Comparison of ENCODE assay signal across 8 cellular contexts in genomic region chr16:87317766-87318121, GRCh38. TPM values are rescaled to one million over a fixed set of nuclear protein-coding genes. Genes with fewer than 3 reads are reported as not detected.
DNase-seq lines count a peak whose midpoint lies in the region; TF ChIP-seq lines count a peak whose summit lies in the region.

No MANE protein-coding gene starts in this region.

- H3K4me3 ChIP-seq in astrocyte of the spinal cord (ENCODE audit: low read depth, low read length) (peak overlapping the region; percentile 99), iPS-20b (ENCODE audit: low read length) (peak overlapping the region; percentile 94), spleen (peak overlapping the region; percentile 67 to 91 (median 83))

- in situ Hi-C loops in astrocyte of the spinal cord (cut with HindIII; ENCODE audit: low sequenced_read_pairs) = no loop called here

- peak overlapping the region; percentile 98 for H3K9ac ChIP-seq in iPS-20b (ENCODE audit: low read depth, low read length)

- H3K27me3 ChIP-seq in iPS-20b (ENCODE audit: insufficient read depth, low read length) = no peaks in the 10 kb centered on the region
- no peaks in the 10 kb centered on the region for H3K27me3 ChIP-seq in spleen (replicated peaks in 1 of 7)

- no peaks in the 10 kb centered on the region for H3K9me3 Mint-ChIP-seq in HFFc6

- peaks cover 14% of the 10 kb centered on the region for H3K36me3 Mint-ChIP-seq in HFFc6 (ENCODE audit: low read depth)

- intact Hi-C loops in spleen (cut with DNase I; ENCODE audit: low total_unique reads) = loop anchor here (5.0 kb wide), 1 partner anchor 65 kb away; the partner anchor contains the start of gene FBXO31

- peak overlapping the region; percentile 57 for H3K27ac ChIP-seq in iPS-20b (ENCODE audit: low read length)
- H3K27ac ChIP-seq in spleen = peak overlapping the region; percentile 78 to 96 (median 90)

- peak; percentile 57 for DNase-seq in NCI-H2171 treated with DMSO at 0.1 percent for 48 hours (lab: John Stamatoyannopoulos, UW)
- DNase-seq in NCI-H2171 (lab: John Stamatoyannopoulos, UW) = no peak
- peak; percentile 46 for DNase-seq in HFFc6
- DNase-seq in NOMO-1 treated with DMSO at 0.1 percent for 48 hours (lab: John Stamatoyannopoulos, UW; ENCODE audit: unreplicated experiment) = peak; percentile 49
- DNase-seq in astrocyte of the spinal cord (ENCODE audit: low read depth, low spot score) = no peak
- peak; percentile 85 for DNase-seq in spleen
- DNase-seq in H4 (ENCODE audit: low spot score) = no peak

- H3K9me3 ChIP-seq in iPS-20b (ENCODE audit: insufficient read depth, low read depth, low read length) = no peaks in the 10 kb centered on the region
- no peaks in the 10 kb centered on the region for H3K9me3 ChIP-seq in spleen

- TF ChIP-seq POLR2A in spleen (IDR thresholded peaks at IDR 0.05) = no peak

- H3K4me1 ChIP-seq in iPS-20b (ENCODE audit: insufficient read depth, low read length) = no peaks in the 10 kb centered on the region
- H3K4me1 ChIP-seq in spleen = peaks cover 7 to 22% (median 10%) of the 10 kb centered on the region in 6 donors

- 1 to 2% (median 1%) methylated on average over 18 of the region's 18 CpGs for WGBS in spleen, 5 donors

- peaks cover 25% of the 10 kb centered on the region for H3K4me1 Mint-ChIP-seq in HFFc6 (ENCODE audit: low read depth)

- H3K36me3 ChIP-seq in iPS-20b (ENCODE audit: insufficient read depth, low read depth, low read length) (no peaks in the 10 kb centered on the region), spleen (no peaks in the 10 kb centered on the region)

- peak overlapping the region; percentile 99 for H3K4me3 Mint-ChIP-seq in HFFc6

- H3K27ac Mint-ChIP-seq in HFFc6 = peak overlapping the region; percentile 98

- no peak for TF ChIP-seq CTCF in HFFc6 (IDR thresholded peaks at IDR 0.05)
- TF ChIP-seq CTCF in astrocyte of the spinal cord (IDR thresholded peaks at IDR 0.05; ENCODE audit: low read depth, low read length) = no peak
- no peak for TF ChIP-seq CTCF in spleen (IDR thresholded peaks at IDR 0.05 in 8 of 11, conservative IDR thresholded peaks at IDR 0.05 in 3 of 11)

- H3K27me3 Mint-ChIP-seq in HFFc6 (ENCODE audit: insufficient read depth) = peaks cover 7% of the 10 kb centered on the region

RNA-seq across cellular contexts. Expression of gene C16orf95, which starts 0.6 kb away (rescaled TPM):
- 10 to 100 TPM in 5 of 6 experiments, 1 to 10 TPM in 1; 8.5 to 15.0 (median 11.7) TPM for total RNA-seq in HFFc6 (2021; fragmentation: NEBNext Ultra II Directional; extraction: Animal tissue kit (Norgen Biotek cat#: 25700))
- total RNA-seq in spleen = 1 to 10 TPM in 5 of 7 donors, not detected in 2; 1.0 to 2.6 (median 2.0) TPM
- 1 to 10 TPM; 1.2 to 2.9 (median 2.8) TPM for polyA plus RNA-seq in spleen
- 8.0 and 13.4 TPM in 2 replicates for total RNA-seq in H4 (2014; rRNA removed; shearing (Covaris generic))

Comparison
In these comparisons a context has a peak if more than half of its experiments do, and no peak if none do; other contexts are left out.
1. DNase-seq: peak in NCI-H2171 treated with DMSO at 0.1 percent for 48 hours (single experiment), HFFc6 (single experiment), NOMO-1 treated with DMSO at 0.1 percent for 48 hours (single experiment) and spleen (single experiment); none in NCI-H2171 (single experiment), astrocyte of the spinal cord (single experiment) and H4 (single experiment).
2. Peak in every context shown above with its lines, with median percentiles within 50 percentile points of each other: H3K4me3 ChIP-seq.